Comparison of ENCODE assay signal across 8 cellular contexts in the genomic region with DNA sequence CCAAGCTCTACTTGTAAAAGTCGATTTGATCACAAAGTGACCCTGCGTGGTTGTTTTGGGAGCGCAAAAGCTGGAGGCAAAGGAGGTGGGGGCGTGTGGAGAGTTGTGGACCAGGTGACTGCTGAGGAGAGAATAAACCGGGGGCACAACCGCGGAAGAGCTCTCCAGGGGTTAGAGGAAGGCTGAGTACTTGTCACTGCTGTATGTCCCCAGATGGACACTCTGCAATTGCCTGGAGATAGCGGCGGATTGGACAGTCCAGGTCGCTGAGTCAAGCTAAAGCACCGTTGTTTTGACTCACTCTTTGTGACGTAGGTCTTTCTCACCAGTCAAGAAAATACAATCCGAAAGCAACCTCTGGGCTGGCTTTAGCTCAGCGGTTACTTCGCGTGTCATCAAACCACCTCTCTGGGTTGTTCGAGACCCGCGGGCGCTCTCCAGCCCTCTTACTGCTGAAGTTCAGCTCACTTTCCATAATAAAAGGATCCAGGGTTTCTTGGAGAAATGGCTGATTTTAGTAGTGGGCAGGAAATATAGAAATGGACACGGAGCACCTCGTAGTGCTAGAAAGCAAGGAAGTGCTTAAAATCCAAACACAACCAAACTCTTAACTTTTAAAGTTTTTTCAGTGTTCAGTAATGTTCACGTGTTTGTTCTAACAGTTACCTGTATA.
DNase-seq lines count a peak whose midpoint lies in the region; ATAC-seq and TF ChIP-seq lines count a peak whose summit lies in the region.

No MANE protein-coding gene starts in this region.

- no peaks in the 10 kb centered on the region for H3K4me1 ChIP-seq in iPS-15b (ENCODE audit: control insufficient read depth, insufficient read depth, low read length)

- H3K9me3 ChIP-seq in iPS-15b (ENCODE audit: control insufficient read depth, insufficient read depth, low read length) = no peaks in the 10 kb centered on the region

- H3K9ac ChIP-seq in iPS-15b (ENCODE audit: low read depth, low read length) = no peak overlapping the region

- H3K4me1 Mint-ChIP-seq in T-helper 1 cell treated with Interleukin-12 subunit alpha and Interleukin-12 subunit beta and Interleukin-4 antibody, amounts not matched to agents 30 μg/mL and 1 μg/mL, for 36 hours (ENCODE audit: low read depth) = peaks cover 11% of the 10 kb centered on the region

- peak overlapping the region; percentile 81 for H3K4me3 Mint-ChIP-seq in T-helper 1 cell treated with Interleukin-12 subunit alpha and Interleukin-12 subunit beta and Interleukin-4 antibody, amounts not matched to agents 30 μg/mL and 1 μg/mL, for 36 hours

- no peaks in the 10 kb centered on the region for H3K36me3 ChIP-seq in iPS-15b (ENCODE audit: control insufficient read depth, insufficient read depth, low read length)

- ATAC-seq in HG03575 (IDR thresholded peaks at IDR 0.05; ENCODE audit: extremely low read depth, insufficient number of reproducible peaks, low FRiP score, unreplicated experiment) = peak; percentile 81

- no peaks in the 10 kb centered on the region for H3K9me3 Mint-ChIP-seq in T-helper 1 cell treated with Interleukin-12 subunit alpha and Interleukin-12 subunit beta and Interleukin-4 antibody, amounts not matched to agents 30 μg/mL and 1 μg/mL, for 36 hours

- peak overlapping the region; percentile 61 for H3K4me3 ChIP-seq in iPS-15b (ENCODE audit: low read depth, low read length)

- no peak for TF ChIP-seq CTCF in GM20000 (IDR thresholded peaks at IDR 0.05; ENCODE audit: extremely low read depth, missing control alignments)

- H3K27me3 Mint-ChIP-seq in T-helper 1 cell treated with Interleukin-12 subunit alpha and Interleukin-12 subunit beta and Interleukin-4 antibody, amounts not matched to agents 30 μg/mL and 1 μg/mL, for 36 hours (ENCODE audit: low read depth) = peaks cover 10% of the 10 kb centered on the region

- H3K27me3 ChIP-seq in iPS-15b (ENCODE audit: control insufficient read depth, insufficient read depth, low read length) = no peaks in the 10 kb centered on the region

- H3K27ac Mint-ChIP-seq in T-helper 1 cell treated with Interleukin-12 subunit alpha and Interleukin-12 subunit beta and Interleukin-4 antibody, amounts not matched to agents 30 μg/mL and 1 μg/mL, for 36 hours = peak overlapping the region; percentile 87

- peaks cover 2% of the 10 kb centered on the region for H3K36me3 Mint-ChIP-seq in T-helper 1 cell treated with Interleukin-12 subunit alpha and Interleukin-12 subunit beta and Interleukin-4 antibody, amounts not matched to agents 30 μg/mL and 1 μg/mL, for 36 hours (ENCODE audit: low read depth)

- DNase-seq in COLO668 (lab: John Stamatoyannopoulos, UW; ENCODE audit: unreplicated experiment) (peak; percentile 2), GM20000 (ENCODE audit: low spot score) (peak; percentile 59), amniotic epithelial cell (ENCODE audit: low read depth) (peak; percentile 91), NCI-H2171 treated with DMSO at 0.1 percent for 48 hours (lab: John Stamatoyannopoulos, UW) (no peak)
- DNase-seq in stimulated activated CD4-positive, alpha-beta T cell treated with anti-CD3 and anti-CD28 coated beads, Interleukin-15, amount 100 ng/mL, for 48 hours (ENCODE audit: low read depth in 2 of 2) = peak; percentile 69 to 72
